ENCODE assay signal across 8 cellular contexts in the genomic region with DNA sequence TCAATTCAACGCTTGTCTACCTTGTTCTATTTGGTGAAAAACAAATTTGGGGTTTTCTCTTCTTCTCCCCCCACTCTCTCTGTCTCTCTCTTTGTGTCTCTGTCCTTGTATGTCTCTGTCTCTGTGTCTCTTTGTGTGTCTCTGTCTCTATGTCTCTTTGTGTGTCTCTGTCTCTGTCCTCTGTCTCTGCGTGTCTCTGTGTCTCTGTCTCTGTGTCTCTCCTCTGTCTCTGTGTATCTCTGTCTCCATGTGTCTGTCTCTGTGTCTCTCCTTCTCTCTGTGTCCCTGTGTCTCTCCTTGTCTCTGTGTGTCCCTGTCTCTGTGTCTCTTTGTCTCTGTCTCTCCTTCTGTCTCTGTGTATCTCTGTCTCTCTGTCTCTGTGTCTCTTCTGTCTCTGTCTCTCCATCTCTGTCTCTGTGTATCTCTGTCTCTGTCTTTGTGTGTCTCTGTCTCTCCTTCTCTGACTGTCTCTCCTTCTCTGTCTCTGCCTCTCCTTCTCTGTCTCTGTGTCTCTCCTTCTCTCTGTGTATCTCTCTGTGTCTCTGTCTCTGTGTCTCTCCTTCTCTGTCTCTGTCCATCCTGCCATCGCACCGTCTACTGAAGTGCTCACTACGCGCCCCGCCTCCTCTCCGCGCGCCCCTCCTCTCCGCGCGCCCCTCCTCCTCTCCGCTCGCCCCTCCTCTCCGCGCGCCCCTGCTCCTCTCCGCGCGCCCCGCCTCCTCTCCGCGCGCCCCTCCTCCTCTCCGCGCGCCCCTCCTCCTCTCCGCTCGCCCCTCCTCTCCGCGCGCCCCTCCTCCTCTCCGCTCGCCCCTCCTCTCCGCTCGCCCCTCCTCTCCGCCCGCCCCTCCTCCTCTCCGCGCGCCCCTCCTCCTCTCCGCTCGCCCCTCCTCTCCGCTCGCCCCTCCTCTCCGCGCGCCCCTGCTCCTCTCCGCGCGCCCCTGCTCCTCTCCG. TPM values are rescaled to one million over a fixed set of nuclear protein-coding genes. Genes with fewer than 3 reads are reported as not detected.
DNase-seq lines count a peak whose midpoint lies in the region; ATAC-seq and TF ChIP-seq lines count a peak whose summit lies in the region.

No MANE protein-coding gene starts in this region.

- H3K4me2 ChIP-seq in OCI-LY1 (ENCODE audit: low read length): peak overlapping the region; percentile 58

- DNase-seq in T-helper 1 cell (no peak), dorsolateral prefrontal cortex (no peak), superior temporal gyrus (ENCODE audit: extremely low spot score) (no peak), G401 (ENCODE audit: low spot score) (no peak)
- DNase-seq in natural killer cell treated with Interleukin-12 subunit alpha and Interleukin-12 subunit beta and Interleukin-15 and Interleukin-18, amount 100 ng/mL, for 72 hours (ENCODE audit: low spot score): no peak

- H3F3A ChIP-seq in OCI-LY1 (ENCODE audit: insufficient read depth, low read length): no peaks in the 10 kb centered on the region

- H3K9me3 Mint-ChIP-seq in T-helper 1 cell treated with Interleukin-12 subunit alpha and Interleukin-12 subunit beta and Interleukin-4 antibody, amounts not matched to agents 30 μg/mL and 1 μg/mL, for 36 hours: no peaks in the 10 kb centered on the region
- H3K9me3 Mint-ChIP-seq in natural killer cell treated with Interleukin-12 subunit alpha and Interleukin-12 subunit beta and Interleukin-15 and Interleukin-18, amount 100 ng/mL, for 72 hours: no peaks in the 10 kb centered on the region

- H3K36me3 Mint-ChIP-seq in T-helper 1 cell treated with Interleukin-12 subunit alpha and Interleukin-12 subunit beta and Interleukin-4 antibody, amounts not matched to agents 30 μg/mL and 1 μg/mL, for 36 hours (ENCODE audit: low read depth): no peaks in the 10 kb centered on the region
- no peaks in the 10 kb centered on the region for H3K36me3 Mint-ChIP-seq in natural killer cell treated with Interleukin-12 subunit alpha and Interleukin-12 subunit beta and Interleukin-15 and Interleukin-18, amount 100 ng/mL, for 72 hours

- peaks cover 18% of the 10 kb centered on the region for H3K4me1 Mint-ChIP-seq in T-helper 1 cell treated with Interleukin-12 subunit alpha and Interleukin-12 subunit beta and Interleukin-4 antibody, amounts not matched to agents 30 μg/mL and 1 μg/mL, for 36 hours (ENCODE audit: low read depth)
- H3K4me1 Mint-ChIP-seq in natural killer cell treated with Interleukin-12 subunit alpha and Interleukin-12 subunit beta and Interleukin-15 and Interleukin-18, amount 100 ng/mL, for 72 hours (ENCODE audit: low read depth in 2 of 2): peaks cover 19 to 27% of the 10 kb centered on the region in 2 donors

- H2AFZ ChIP-seq in OCI-LY1 (ENCODE audit: low read length): no peak overlapping the region

- no peak overlapping the region for H3K27ac Mint-ChIP-seq in T-helper 1 cell treated with Interleukin-12 subunit alpha and Interleukin-12 subunit beta and Interleukin-4 antibody, amounts not matched to agents 30 μg/mL and 1 μg/mL, for 36 hours
- peak overlapping the region in 1 of 2 donors; percentile 1 for H3K27ac Mint-ChIP-seq in natural killer cell treated with Interleukin-12 subunit alpha and Interleukin-12 subunit beta and Interleukin-15 and Interleukin-18, amount 100 ng/mL, for 72 hours

- ATAC-seq in natural killer cell treated with Interleukin-12 subunit alpha and Interleukin-12 subunit beta and Interleukin-15 and Interleukin-18, amount 100 ng/mL, for 72 hours: peak; percentile 46 to 51
- no peak for ATAC-seq in GM21390 (IDR thresholded peaks at IDR 0.05; ENCODE audit: unreplicated experiment)

- intact Hi-C loops in dorsolateral prefrontal cortex (cut with DNase I): no loop called here

- H3K4me3 ChIP-seq in OCI-LY1 (ENCODE audit: low read depth, low read length, poor library complexity, severe bottlenecking): peak overlapping the region; percentile 57
- H3K4me3 ChIP-seq in dorsolateral prefrontal cortex: peak overlapping the region in 50 of 59 donors; percentile 15 to 65 (median 46)

- H3K27me3 Mint-ChIP-seq in T-helper 1 cell treated with Interleukin-12 subunit alpha and Interleukin-12 subunit beta and Interleukin-4 antibody, amounts not matched to agents 30 μg/mL and 1 μg/mL, for 36 hours (ENCODE audit: low read depth): peaks cover 47% of the 10 kb centered on the region
- H3K27me3 Mint-ChIP-seq in natural killer cell treated with Interleukin-12 subunit alpha and Interleukin-12 subunit beta and Interleukin-15 and Interleukin-18, amount 100 ng/mL, for 72 hours: peaks cover 11 to 27% of the 10 kb centered on the region in 2 donors

- no peak overlapping the region for H3K9ac ChIP-seq in OCI-LY1 (ENCODE audit: low read length)

- H3K27ac ChIP-seq in OCI-LY1 (ENCODE audit: low read depth, low read length, poor library complexity, severe bottlenecking): no peak overlapping the region
- peak overlapping the region in 3 of 59 donors; percentile 6 to 24 (median 7) for H3K27ac ChIP-seq in dorsolateral prefrontal cortex

- H3K9me3 ChIP-seq in OCI-LY1 (ENCODE audit: low read length): no peaks in the 10 kb centered on the region

- in situ Hi-C loops in G401 (cut with HindIII; ENCODE audit: low sequenced_read_pairs): no loop called here

- H3K9me2 ChIP-seq in OCI-LY1 (ENCODE audit: low read depth, low read length): no peaks in the 10 kb centered on the region

- H3K36me3 ChIP-seq in OCI-LY1 (ENCODE audit: insufficient read depth, low read length): no peaks in the 10 kb centered on the region

- TF ChIP-seq CTCF in OCI-LY1 (IDR thresholded peaks at IDR 0.05; ENCODE audit: low read length) (no peak), dorsolateral prefrontal cortex (IDR thresholded peaks at IDR 0.05 in 54 of 56, conservative IDR thresholded peaks at IDR 0.05 in 2 of 56; ENCODE audit: low read depth in 1 of 56, partially characterized antibody in 56 of 56) (no peak)

- H3K4me3 Mint-ChIP-seq in T-helper 1 cell treated with Interleukin-12 subunit alpha and Interleukin-12 subunit beta and Interleukin-4 antibody, amounts not matched to agents 30 μg/mL and 1 μg/mL, for 36 hours: peak overlapping the region; percentile 8
- H3K4me3 Mint-ChIP-seq in natural killer cell treated with Interleukin-12 subunit alpha and Interleukin-12 subunit beta and Interleukin-15 and Interleukin-18, amount 100 ng/mL, for 72 hours: peak overlapping the region; percentile 91

- H3K79me2 ChIP-seq in OCI-LY1 (ENCODE audit: insufficient read depth, low read length): no peaks in the 10 kb centered on the region

- H3K4me1 ChIP-seq in OCI-LY1 (ENCODE audit: insufficient read depth, low read length, severe bottlenecking): peaks cover 5% of the 10 kb centered on the region

- H4K20me1 ChIP-seq in OCI-LY1 (ENCODE audit: insufficient read depth, low read length): no peaks in the 10 kb centered on the region

- no peaks in the 10 kb centered on the region; the same call in 1 of the 2 replicates for H3K27me3 ChIP-seq in OCI-LY1 (ENCODE audit: insufficient read depth, low read length)
- peaks cover 0 to 48% (median 0%) of the 10 kb centered on the region in 45 donors for H3K27me3 ChIP-seq in dorsolateral prefrontal cortex

RNA-seq across cellular contexts. Expression of a gene that starts 12.8 kb away (rescaled TPM):
- total RNA-seq in dorsolateral prefrontal cortex: 1 to 10 TPM in 11 of 120 experiments, under 1 TPM in 14, not detected in 95; 0.57 to 2.1 (median 0.86) TPM
- total RNA-seq in natural killer cell treated with Interleukin-12 subunit alpha and Interleukin-12 subunit beta and Interleukin-15 and Interleukin-18, amount 100 ng/mL, for 72 hours: not detected
- not detected in 2 replicates for total RNA-seq in G401 (2014; rRNA removed; shearing (Covaris generic))

RNA-seq across cellular contexts. Expression of a gene that starts 21.0 kb away (rescaled TPM):
- total RNA-seq in dorsolateral prefrontal cortex: 1 to 10 TPM in 1 of 120 experiments, under 1 TPM in 11, not detected in 108; 0.25 to 1.3 (median 0.45) TPM
- total RNA-seq in natural killer cell treated with Interleukin-12 subunit alpha and Interleukin-12 subunit beta and Interleukin-15 and Interleukin-18, amount 100 ng/mL, for 72 hours: not detected
- total RNA-seq in G401 (2014; rRNA removed; shearing (Covaris generic)): 0.17 and 0.43 TPM in 2 replicates
